In genomic region chr13:113607056-113607455, GRCh38 we compare ENCODE assay signal across 32 cellular contexts. TPM values are rescaled to one million over a fixed set of nuclear protein-coding genes. Genes with fewer than 3 reads are reported as not detected.
"Had no signal": no experiment of that assay in that cellular context is flagged by ENCODE, and none has a peak within 500 bp of the region (broad histone marks: within the 10 kb centered on the region; RNA-seq: fewer than 3 reads in every experiment).

No MANE protein-coding gene starts in this region.

- H3K9ac ChIP-seq: parathyroid adenoma had no signal

- H3K9me3 ChIP-seq: colonic mucosa, esophagus muscularis mucosa, heart right ventricle, left lung, mucosa of descending colon, thyroid gland had no signal

- ATAC-seq: activated CD4-positive, alpha-beta T cell treated with anti-CD3 and anti-CD28 coated beads for 36 hours; activated CD8-positive, alpha-beta memory T cell treated with anti-CD3 and anti-CD28 coated beads, Interleukin-2, amount 10 ng/mL, durations not matched to agents 7 days and 5 days; activated CD8-positive, alpha-beta T cell treated with anti-CD3 and anti-CD28 coated beads, Interleukin-2, amount 10 ng/mL, durations not matched to agents 7 days and 5 days; activated naive CD4-positive, alpha-beta T cell treated with anti-CD3 and anti-CD28 coated beads, Interleukin-2, amount 50 U/mL, for 72 hours; activated T-cell treated with anti-CD3 and anti-CD28 coated beads, Interleukin-2, amount 50 U/mL, for 72 hours; foreskin keratinocyte; stimulated activated naive CD8-positive, alpha-beta T cell treated with anti-CD3 and anti-CD28 coated beads, Interleukin-15, amount 100 ng/mL, for 72 hours had no signal

- H3K36me3 ChIP-seq: colonic mucosa had no signal

- H3K27ac Mint-ChIP-seq: activated CD4-positive, alpha-beta T cell treated with anti-CD3 and anti-CD28 coated beads for 36 hours; activated CD8-positive, alpha-beta memory T cell treated with anti-CD3 and anti-CD28 coated beads, Interleukin-2, amount 10 ng/mL, durations not matched to agents 7 days and 5 days; activated CD8-positive, alpha-beta T cell treated with anti-CD3 and anti-CD28 coated beads, Interleukin-2, amount 10 ng/mL, durations not matched to agents 7 days and 5 days; activated T-cell treated with anti-CD3 and anti-CD28 coated beads, Interleukin-2, amount 50 U/mL, for 72 hours; nephron progenitor cell; T-helper 2 cell treated with Interferon-gamma antibody and Interleukin-4, amounts not matched to agents 5 μg/mL and 100 μg/mL, for 36 hours had no signal

- H3K27ac ChIP-seq: colonic mucosa, esophagus muscularis mucosa, foreskin keratinocyte, parathyroid adenoma, thyroid gland had no signal

- H3K4me3 ChIP-seq: colonic mucosa, dorsolateral prefrontal cortex, esophagus muscularis mucosa, heart right ventricle, left lung, lung, mucosa of descending colon, thyroid gland had no signal

- H3K4me3 Mint-ChIP-seq: activated CD4-positive, alpha-beta T cell treated with anti-CD3 and anti-CD28 coated beads for 36 hours; activated CD8-positive, alpha-beta memory T cell treated with anti-CD3 and anti-CD28 coated beads, Interleukin-2, amount 10 ng/mL, durations not matched to agents 7 days and 5 days; activated CD8-positive, alpha-beta T cell treated with anti-CD3 and anti-CD28 coated beads, Interleukin-2, amount 10 ng/mL, durations not matched to agents 7 days and 5 days; activated T-cell treated with anti-CD3 and anti-CD28 coated beads, Interleukin-2, amount 50 U/mL, for 72 hours; central memory CD8-positive, alpha-beta T cell; nephron progenitor cell; stimulated activated effector memory CD8-positive, alpha-beta T cell treated with anti-CD3 and anti-CD28 coated beads, Interleukin-12 subunit alpha, Interleukin-12 subunit beta, amount 100 ng/mL, for 72 hours; stimulated activated naive CD8-positive, alpha-beta T cell treated with anti-CD3 and anti-CD28 coated beads, Interleukin-15, amount 100 ng/mL, for 72 hours; T-helper 2 cell treated with Interferon-gamma antibody and Interleukin-4, amounts not matched to agents 5 μg/mL and 100 μg/mL, for 36 hours had no signal

- H3K9me3 Mint-ChIP-seq: activated naive CD4-positive, alpha-beta T cell treated with anti-CD3 and anti-CD28 coated beads, Interleukin-2, amount 50 U/mL, for 72 hours; activated T-cell treated with anti-CD3 and anti-CD28 coated beads, Interleukin-2, amount 50 U/mL, for 72 hours; central memory CD8-positive, alpha-beta T cell; stimulated activated effector memory CD8-positive, alpha-beta T cell treated with anti-CD3 and anti-CD28 coated beads, Interleukin-12 subunit alpha, Interleukin-12 subunit beta, amount 100 ng/mL, for 72 hours; stimulated activated naive CD8-positive, alpha-beta T cell treated with anti-CD3 and anti-CD28 coated beads, Interleukin-15, amount 100 ng/mL, for 72 hours; T-helper 2 cell treated with Interferon-gamma antibody and Interleukin-4, amounts not matched to agents 5 μg/mL and 100 μg/mL, for 36 hours had no signal

- H3K27me3 ChIP-seq: colonic mucosa, dorsolateral prefrontal cortex, esophagus muscularis mucosa, foreskin keratinocyte, heart right ventricle, left lung, thyroid gland had no signal

- DNase-seq: activated CD4-positive, alpha-beta T cell treated with anti-CD3 and anti-CD28 coated beads for 36 hours; activated CD4-positive, CD25-positive, alpha-beta regulatory T cell; activated CD8-positive, alpha-beta memory T cell treated with anti-CD3 and anti-CD28 coated beads, Interleukin-2, amount 10 ng/mL, durations not matched to agents 7 days and 5 days; activated CD8-positive, alpha-beta T cell treated with anti-CD3 and anti-CD28 coated beads, Interleukin-2, amount 10 ng/mL, durations not matched to agents 7 days and 5 days; activated naive CD4-positive, alpha-beta T cell; activated T-cell treated with anti-CD3 and anti-CD28 coated beads, Interleukin-2, amount 50 U/mL, for 72 hours; colonic mucosa; foreskin keratinocyte; heart right ventricle; kidney glomerular epithelial cell; nephron progenitor cell; occipital lobe; stimulated activated CD4-positive, alpha-beta T cell treated with anti-CD3 and anti-CD28 coated beads, Interleukin-12 subunit alpha, Interleukin-12 subunit beta, amount 100 ng/mL, for 4 hours; stimulated activated CD4-positive, alpha-beta T cell treated with anti-CD3 and anti-CD28 coated beads, Interleukin-4, amount 100 ng/mL, for 24 hours; stimulated activated naive CD8-positive, alpha-beta T cell treated with anti-CD3 and anti-CD28 coated beads, Interleukin-15, amount 100 ng/mL, for 72 hours; T-helper 1 cell; thyroid gland had no signal

- H3K27me3 Mint-ChIP-seq: activated CD4-positive, alpha-beta T cell treated with anti-CD3 and anti-CD28 coated beads for 36 hours; activated CD8-positive, alpha-beta memory T cell treated with anti-CD3 and anti-CD28 coated beads, Interleukin-2, amount 10 ng/mL, durations not matched to agents 7 days and 5 days; central memory CD8-positive, alpha-beta T cell; stimulated activated naive CD8-positive, alpha-beta T cell treated with anti-CD3 and anti-CD28 coated beads, Interleukin-15, amount 100 ng/mL, for 72 hours had no signal

- H3K4me1 ChIP-seq: colonic mucosa, esophagus muscularis mucosa, foreskin keratinocyte, parathyroid adenoma, thyroid gland had no signal

RNA-seq across cellular contexts. Expression of gene ATP4B, which starts 50.9 kb away (rescaled TPM):
- total RNA-seq: activated CD4-positive, alpha-beta T cell treated with anti-CD3 and anti-CD28 coated beads for 36 hours; activated CD8-positive, alpha-beta memory T cell treated with anti-CD3 and anti-CD28 coated beads, Interleukin-2, amount 10 ng/mL, durations not matched to agents 7 days and 5 days; activated CD8-positive, alpha-beta T cell treated with anti-CD3 and anti-CD28 coated beads, Interleukin-2, amount 10 ng/mL, durations not matched to agents 7 days and 5 days; activated naive CD4-positive, alpha-beta T cell treated with anti-CD3 and anti-CD28 coated beads, Interleukin-2, amount 50 U/mL, for 72 hours; activated T-cell treated with anti-CD3 and anti-CD28 coated beads, Interleukin-2, amount 50 U/mL, for 72 hours; bronchial epithelial cell; colonic mucosa; dorsolateral prefrontal cortex; esophagus muscularis mucosa; foreskin keratinocyte; heart right ventricle; left lung; lung; mesenteric fat pad; myocyte; occipital lobe; skeletal muscle tissue; thyroid gland; ureter had no signal
- polyA plus RNA-seq: foreskin keratinocyte, lung had no signal

RNA-seq across cellular contexts. Expression of gene GRK1, which starts 60.0 kb away (rescaled TPM):
- total RNA-seq: activated CD8-positive, alpha-beta memory T cell treated with anti-CD3 and anti-CD28 coated beads, Interleukin-2, amount 10 ng/mL, durations not matched to agents 7 days and 5 days; bronchial epithelial cell; foreskin keratinocyte; mesenteric fat pad; myocyte; occipital lobe; skeletal muscle tissue; ureter had no signal
- polyA plus RNA-seq: foreskin keratinocyte had no signal
